Comparison of ENCODE assay signal across 26 cellular contexts in the genomic region with DNA sequence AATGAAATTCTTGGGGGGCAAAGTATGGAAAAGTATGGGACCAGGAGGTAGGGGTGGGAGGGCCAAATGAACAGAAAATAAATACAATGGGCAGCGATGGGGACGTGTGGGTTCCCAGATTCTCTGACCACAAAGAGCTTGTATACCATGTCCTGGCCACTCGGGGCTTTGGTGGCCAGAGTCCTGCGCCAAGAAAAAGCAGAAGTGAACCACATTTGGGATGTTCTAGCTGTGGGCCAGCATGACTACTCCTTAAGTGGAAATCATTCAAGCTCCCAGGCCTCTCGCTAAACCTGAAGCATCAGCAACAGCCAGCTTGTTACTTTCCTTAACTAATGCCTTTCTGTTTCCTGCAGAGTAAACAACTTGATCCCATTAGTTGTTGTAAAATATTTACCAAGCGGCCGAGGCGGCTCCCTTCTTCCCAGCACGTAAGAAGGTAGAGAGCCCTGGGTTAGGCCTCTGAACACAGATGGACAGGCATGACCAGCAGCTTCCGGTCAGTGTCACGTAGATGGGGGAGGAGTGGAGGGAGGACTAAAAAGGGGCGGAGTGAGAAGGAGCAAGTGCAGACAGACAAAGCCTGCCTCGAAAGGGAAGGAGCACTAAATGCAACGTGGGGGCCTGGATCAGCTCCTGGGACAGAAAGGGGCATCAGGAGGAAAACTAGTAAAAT.
DNase-seq lines count a peak whose midpoint lies in the region; ATAC-seq and TF ChIP-seq lines count a peak whose summit lies in the region.
"Had no signal": no experiment of that assay in that cellular context is flagged by ENCODE, and none has a peak within 500 bp of the region (broad histone marks: within the 10 kb centered on the region; RNA-seq: fewer than 3 reads in every experiment).

No MANE protein-coding gene starts in this region.

- peaks cover 99% of the 10 kb centered on the region for H4K20me1 ChIP-seq in BLaER1

- H3K4me1 ChIP-seq in BLaER1 (peaks cover 52% of the 10 kb centered on the region), endodermal cell (ENCODE audit: control insufficient read depth, insufficient read depth, low read length) (peaks cover 4% of the 10 kb centered on the region), transverse colon (no peaks in the 10 kb centered on the region)
- H3K4me1 ChIP-seq: foreskin keratinocyte had no signal

- ATAC-seq in left lobe of liver, result no peak
- ATAC-seq: activated T-helper 17 cell treated with anti-CD3 and anti-CD28 coated beads, Interleukin-2, amount 50 U/mL, for 72 hours; foreskin keratinocyte; left ventricle myocardium superior; stimulated activated naive CD8-positive, alpha-beta T cell treated with anti-CD3 and anti-CD28 coated beads, Interleukin-15, amount 100 ng/mL, for 72 hours; T-cell had no signal

- DNase-seq in KBM-7, result peak; percentile 30
- DNase-seq in endodermal cell, result peak; percentile 50
- peak; percentile 18 for DNase-seq in mucosa of gallbladder (ENCODE audit: low spot score)
- DNase-seq in NCI-H2029 (lab: John Stamatoyannopoulos, UW), result no peak
- no peak for DNase-seq in left lobe of liver (ENCODE audit: low spot score)
- DNase-seq in transverse colon, result no peak
- DNase-seq in HEK293T (ENCODE audit: extremely low spot score), result no peak
- DNase-seq: activated CD4-positive, alpha-beta memory T cell treated with anti-CD3 and anti-CD28 coated beads, Interleukin-2, amount 10 ng/mL, durations not matched to agents 7 days and 5 days; activated CD4-positive, CD25-positive, alpha-beta regulatory T cell treated with anti-CD3 and anti-CD28 coated beads, Interleukin-2, amount 50 U/mL, for 72 hours; DMS79; effector memory CD4-positive, alpha-beta T cell; foreskin keratinocyte; GF-D8; left ventricle myocardium superior; NCI-H1417; NCI-H345; NCI-H774; occipital lobe; RPMI8226; stimulated activated CD4-positive, alpha-beta T cell treated with anti-CD3 and anti-CD28 coated beads, Interleukin-1b, Interleukin-23, amount 100 ng/mL, for 48 hours; stimulated activated CD8-positive, alpha-beta memory T cell treated with anti-CD3 and anti-CD28 coated beads, Interleukin-4, amount 100 ng/mL, for 48 hours; stimulated activated naive CD8-positive, alpha-beta T cell treated with anti-CD3 and anti-CD28 coated beads, Interleukin-15, amount 100 ng/mL, for 72 hours; T-cell had no signal

- no peak overlapping the region for H3K4me3 ChIP-seq in BLaER1
- H3K4me3 ChIP-seq in endodermal cell (ENCODE audit: low read length), result no peak overlapping the region
- H3K4me3 ChIP-seq in transverse colon, result no peak overlapping the region

- no peaks in the 10 kb centered on the region for H3K9me3 Mint-ChIP-seq in endodermal cell
- H3K9me3 Mint-ChIP-seq: activated CD4-positive, alpha-beta memory T cell treated with anti-CD3 and anti-CD28 coated beads, Interleukin-2, amount 10 ng/mL, durations not matched to agents 7 days and 5 days; activated naive CD4-positive, alpha-beta T cell treated with anti-CD3 and anti-CD28 coated beads, Interleukin-2, amount 50 U/mL, for 24 hours; activated T-helper 17 cell treated with anti-CD3 and anti-CD28 coated beads, Interleukin-2, amount 50 U/mL, for 72 hours; stimulated activated naive CD8-positive, alpha-beta T cell treated with anti-CD3 and anti-CD28 coated beads, Interleukin-15, amount 100 ng/mL, for 72 hours; T-cell had no signal

- H3K36me3 Mint-ChIP-seq in endodermal cell (ENCODE audit: low read depth), result no peaks in the 10 kb centered on the region
- H3K36me3 Mint-ChIP-seq: activated naive CD4-positive, alpha-beta T cell treated with anti-CD3 and anti-CD28 coated beads, Interleukin-2, amount 50 U/mL, for 24 hours; T-cell had no signal

- no peak overlapping the region for H3K4me3 Mint-ChIP-seq in endodermal cell
- H3K4me3 Mint-ChIP-seq: activated CD4-positive, alpha-beta memory T cell treated with anti-CD3 and anti-CD28 coated beads, Interleukin-2, amount 10 ng/mL, durations not matched to agents 7 days and 5 days; activated naive CD4-positive, alpha-beta T cell treated with anti-CD3 and anti-CD28 coated beads, Interleukin-2, amount 50 U/mL, for 24 hours; activated T-helper 17 cell treated with anti-CD3 and anti-CD28 coated beads, Interleukin-2, amount 50 U/mL, for 72 hours; stimulated activated naive CD8-positive, alpha-beta T cell treated with anti-CD3 and anti-CD28 coated beads, Interleukin-15, amount 100 ng/mL, for 72 hours; T-cell had no signal

- no peak overlapping the region for H3K9ac ChIP-seq in BLaER1
- H3K9ac ChIP-seq in endodermal cell (ENCODE audit: extremely low read depth, low read length, poor library complexity, severe bottlenecking), result no peak overlapping the region

- peak overlapping the region; percentile 17; the same call in 1 of the 2 replicates for H3K4me2 ChIP-seq in BLaER1

- in situ Hi-C loops in KBM-7 (cut with MboI; ENCODE audit: low pct_unique_long_range_greater_than_20kb, low sequenced_read_pairs), result no loop called here
- in situ Hi-C loops in transverse colon (cut with MboI; ENCODE audit: low pct_ligation_motif_present in 1 of 4, low pct_unique_long_range_greater_than_20kb in 1 of 4, low sequenced_read_pairs in 3 of 4), result no loop called here

- H3K27me3 Mint-ChIP-seq in endodermal cell (ENCODE audit: insufficient read depth), result peaks cover 56% of the 10 kb centered on the region

- no peak for TF ChIP-seq POLR2A in transverse colon (IDR thresholded peaks at IDR 0.05)

- TF ChIP-seq EP300 in transverse colon (IDR thresholded peaks at IDR 0.05; ENCODE audit: low read depth), result no peak

- no peak overlapping the region for H3K27ac Mint-ChIP-seq in endodermal cell
- H3K27ac Mint-ChIP-seq: activated CD4-positive, alpha-beta memory T cell treated with anti-CD3 and anti-CD28 coated beads, Interleukin-2, amount 10 ng/mL, durations not matched to agents 7 days and 5 days; activated naive CD4-positive, alpha-beta T cell treated with anti-CD3 and anti-CD28 coated beads, Interleukin-2, amount 50 U/mL, for 24 hours; activated T-helper 17 cell treated with anti-CD3 and anti-CD28 coated beads, Interleukin-2, amount 50 U/mL, for 72 hours; T-cell had no signal

- H3K36me3 ChIP-seq in BLaER1 (peaks cover 40% of the 10 kb centered on the region), endodermal cell (ENCODE audit: control insufficient read depth, insufficient read depth, low read length) (no peaks in the 10 kb centered on the region), transverse colon (no peaks in the 10 kb centered on the region)

- no peaks in the 10 kb centered on the region for H3K9me3 ChIP-seq in BLaER1
- no peaks in the 10 kb centered on the region for H3K9me3 ChIP-seq in endodermal cell (ENCODE audit: control insufficient read depth, low read length)
- H3K9me3 ChIP-seq in transverse colon, result no peaks in the 10 kb centered on the region

- H3K27me3 ChIP-seq in BLaER1 (no peaks in the 10 kb centered on the region), endodermal cell (ENCODE audit: control insufficient read depth, insufficient read depth, low read length, poor library complexity, severe bottlenecking) (peaks cover 15% of the 10 kb centered on the region), transverse colon (no peaks in the 10 kb centered on the region)
- H3K27me3 ChIP-seq: foreskin keratinocyte had no signal

- intact Hi-C loops in transverse colon (cut with DNase I; ENCODE audit: low total_unique reads), result no loop called here

- 65 to 73% methylated on average over 10 to 14 of the region's 14 CpGs for WGBS in endodermal cell (ENCODE audit: insufficient coverage in 1 of 2, insufficient read length in 1 of 2), 2 experiments
- 62 to 63% methylated on average over 13 to 14 of the region's 14 CpGs for WGBS in transverse colon (ENCODE audit: low coverage in 1 of 2), 2 donors

- CTCF ChIA-PET in HEK293T (lab: Yijun Ruan, JAX), result no interaction called here

- peaks cover 14% of the 10 kb centered on the region for H3K4me1 Mint-ChIP-seq in endodermal cell
- H3K4me1 Mint-ChIP-seq: activated CD4-positive, alpha-beta memory T cell treated with anti-CD3 and anti-CD28 coated beads, Interleukin-2, amount 10 ng/mL, durations not matched to agents 7 days and 5 days; activated naive CD4-positive, alpha-beta T cell treated with anti-CD3 and anti-CD28 coated beads, Interleukin-2, amount 50 U/mL, for 24 hours; T-cell had no signal

- POLR2A ChIA-PET in HEK293T (lab: Yijun Ruan, JAX), result no interaction called here

- H3K27ac ChIP-seq in BLaER1 (no peak overlapping the region), endodermal cell (ENCODE audit: low read depth, low read length) (no peak overlapping the region), transverse colon (no peak overlapping the region)
- H3K27ac ChIP-seq: foreskin keratinocyte had no signal

- TF ChIP-seq CTCF in endodermal cell (conservative IDR thresholded peaks at IDR 0.05) (no peak), transverse colon (IDR thresholded peaks at IDR 0.05) (no peak)

TF ChIP-seq in HEK293T, 16 proteins besides CTCF, POLR2A, EP300 and RAD21:
- TF ChIP-seq ZNF384 (IDR thresholded peaks at IDR 0.05), result no peak
- TF ChIP-seq, protein P1, sequence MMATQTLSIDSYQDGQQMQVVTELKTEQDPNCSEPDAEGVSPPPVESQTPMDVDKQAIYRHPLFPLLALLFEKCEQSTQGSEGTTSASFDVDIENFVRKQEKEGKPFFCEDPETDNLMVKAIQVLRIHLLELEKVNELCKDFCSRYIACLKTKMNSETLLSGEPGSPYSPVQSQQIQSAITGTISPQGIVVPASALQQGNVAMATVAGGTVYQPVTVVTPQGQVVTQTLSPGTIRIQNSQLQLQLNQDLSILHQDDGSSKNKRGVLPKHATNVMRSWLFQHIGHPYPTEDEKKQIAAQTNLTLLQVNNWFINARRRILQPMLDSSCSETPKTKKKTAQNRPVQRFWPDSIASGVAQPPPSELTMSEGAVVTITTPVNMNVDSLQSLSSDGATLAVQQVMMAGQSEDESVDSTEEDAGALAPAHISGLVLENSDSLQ (IDR thresholded peaks at IDR 0.05), result no peak
- TF ChIP-seq TARDBP (IDR thresholded peaks at IDR 0.05), result no peak
- no peak for TF ChIP-seq SP1 (IDR thresholded peaks at IDR 0.05)
- TF ChIP-seq CTBP1 (IDR thresholded peaks at IDR 0.05; ENCODE audit: borderline replicate concordance), result no peak
- no peak for TF ChIP-seq L3MBTL2 (conservative IDR thresholded peaks at IDR 0.05)
- TF ChIP-seq FOXM1 (IDR thresholded peaks at IDR 0.05; ENCODE audit: borderline replicate concordance), result no peak
- TF ChIP-seq SUZ12 (IDR thresholded peaks at IDR 0.05), result no peak
- TF ChIP-seq NFRKB (IDR thresholded peaks at IDR 0.05), result no peak
- TF ChIP-seq FOXK2 (IDR thresholded peaks at IDR 0.05), result no peak
- no peak for TF ChIP-seq FOXA1 (IDR thresholded peaks at IDR 0.05)
- TF ChIP-seq ARNT (IDR thresholded peaks at IDR 0.05), result no peak

Comparison
In these comparisons a context has a peak if more than half of its experiments do, and no peak if none do; other contexts are left out.
1. DNase-seq: peak in KBM-7 (single experiment), endodermal cell (single experiment) and mucosa of gallbladder (single experiment); none in NCI-H2029 (single experiment), left lobe of liver (single experiment), transverse colon (single experiment) and HEK293T (single experiment).